In the genomic region with DNA sequence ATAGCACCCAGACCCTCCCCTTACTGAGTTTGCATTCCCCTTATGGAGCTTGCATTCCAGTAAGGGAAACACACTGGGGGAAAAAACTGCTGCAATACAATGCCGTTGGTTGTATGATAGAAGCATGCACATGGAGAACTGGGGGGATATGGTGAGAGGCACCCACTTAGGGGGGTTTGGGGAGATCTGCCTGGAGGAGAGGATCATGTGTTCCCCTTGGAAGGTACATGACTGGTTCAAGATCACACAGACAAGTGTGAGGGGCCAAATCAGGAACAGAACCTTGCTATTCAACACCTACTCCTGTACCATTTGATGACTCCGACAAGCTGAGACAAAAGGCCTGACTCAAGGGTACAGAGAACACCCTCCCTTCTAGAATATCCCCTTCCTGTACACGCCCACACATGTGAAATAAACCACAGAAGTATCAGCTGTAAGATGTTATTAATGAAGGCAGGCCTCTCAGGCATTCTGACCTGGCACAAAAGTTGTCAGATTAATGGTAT, we compare ENCODE assay signal across 12 cellular contexts.
DNase-seq lines count a peak whose midpoint lies in the region; ATAC-seq and TF ChIP-seq lines count a peak whose summit lies in the region.
"Had no signal": no experiment of that assay in that cellular context is flagged by ENCODE, and none has a peak within 500 bp of the region (broad histone marks: within the 10 kb centered on the region; RNA-seq: fewer than 3 reads in every experiment).

No MANE protein-coding gene starts in this region.

- no peak for TF ChIP-seq EP300 in sigmoid colon (IDR thresholded peaks at IDR 0.05)

- H3K27me3 Mint-ChIP-seq in activated T-cell treated with anti-CD3 and anti-CD28 coated beads, Interleukin-2, amount 50 U/mL, for 4 hours (ENCODE audit: low read depth): peaks cover 2% of the 10 kb centered on the region

- POLR2A ChIA-PET in RWPE1 (lab: Yijun Ruan, JAX; ENCODE audit: low non-redundant PET): no interaction called here

- no peak overlapping the region for H3K4me3 ChIP-seq in sigmoid colon

- no peak overlapping the region for H3K27ac ChIP-seq in RWPE1
- no peak overlapping the region for H3K27ac ChIP-seq in sigmoid colon

- H3K4me3 Mint-ChIP-seq in activated T-cell treated with anti-CD3 and anti-CD28 coated beads, Interleukin-2, amount 50 U/mL, for 4 hours: no peak overlapping the region
- H3K4me3 Mint-ChIP-seq: naive thymus-derived CD8-positive, alpha-beta T cell had no signal

- TF ChIP-seq CTCF in RWPE1 (conservative IDR thresholded peaks at IDR 0.05; ENCODE audit: low read depth): no peak
- no peak for TF ChIP-seq CTCF in sigmoid colon (IDR thresholded peaks at IDR 0.05)

- intact Hi-C loops in sigmoid colon (cut with DNase I): no loop called here

- 61 to 79% methylated on average over 3 of the region's 3 CpGs for WGBS in sigmoid colon, 2 donors

- peak; percentile 41 to 67 for ATAC-seq in activated T-cell treated with anti-CD3 and anti-CD28 coated beads, Interleukin-2, amount 50 U/mL, for 4 hours
- peak; percentile 62 for ATAC-seq in HG02759 (IDR thresholded peaks at IDR 0.05; ENCODE audit: unreplicated experiment)
- ATAC-seq: HCT116 had no signal

- no peaks in the 10 kb centered on the region for H3K9me3 ChIP-seq in sigmoid colon

- no peak for TF ChIP-seq POLR2A in sigmoid colon (IDR thresholded peaks at IDR 0.05)

- peaks cover 8% of the 10 kb centered on the region for H3K4me1 Mint-ChIP-seq in activated T-cell treated with anti-CD3 and anti-CD28 coated beads, Interleukin-2, amount 50 U/mL, for 4 hours (ENCODE audit: low read depth)

- H3K36me3 ChIP-seq in sigmoid colon: no peaks in the 10 kb centered on the region

- H3K9me3 Mint-ChIP-seq in activated T-cell treated with anti-CD3 and anti-CD28 coated beads, Interleukin-2, amount 50 U/mL, for 4 hours: no peaks in the 10 kb centered on the region
- H3K9me3 Mint-ChIP-seq: naive thymus-derived CD8-positive, alpha-beta T cell had no signal

- DNase-seq in activated T-cell treated with anti-CD3 and anti-CD28 coated beads, Interleukin-2, amount 50 U/mL, for 4 hours: no peak
- DNase-seq in activated T-cell treated with anti-CD3 and anti-CD28 coated beads, Interleukin-2, amount 50 U/mL, for 1 hour: no peak
- DNase-seq in RWPE1 (ENCODE audit: low spot score): peak; percentile 44
- DNase-seq in renal cortical epithelial cell (ENCODE audit: low read depth): peak; percentile 15
- no peak for DNase-seq in sigmoid colon
- DNase-seq in SK-N-DZ (ENCODE audit: low spot score): no peak
- DNase-seq in NCI-H446 (lab: John Stamatoyannopoulos, UW): no peak
- DNase-seq: activated naive CD4-positive, alpha-beta T cell; KG1 had no signal

- H3K27me3 ChIP-seq in sigmoid colon: no peaks in the 10 kb centered on the region

- no peaks in the 10 kb centered on the region for H3K4me1 ChIP-seq in sigmoid colon

- CTCF ChIA-PET in RWPE1 (lab: Yijun Ruan, JAX): no interaction called here

- no peaks in the 10 kb centered on the region for H3K36me3 Mint-ChIP-seq in activated T-cell treated with anti-CD3 and anti-CD28 coated beads, Interleukin-2, amount 50 U/mL, for 4 hours (ENCODE audit: insufficient read depth)
- H3K36me3 Mint-ChIP-seq: naive thymus-derived CD8-positive, alpha-beta T cell had no signal

Comparison
In these comparisons a context has a peak if more than half of its experiments do, and no peak if none do; other contexts are left out.
1. DNase-seq: peak in RWPE1 (single experiment) and renal cortical epithelial cell (single experiment); none in activated T-cell treated with anti-CD3 and anti-CD28 coated beads, Interleukin-2, amount 50 U/mL, for 4 hours (single experiment), activated T-cell treated with anti-CD3 and anti-CD28 coated beads, Interleukin-2, amount 50 U/mL, for 1 hour (single experiment), sigmoid colon (single experiment), SK-N-DZ (single experiment) and NCI-H446 (0 of 2).